Comparison of ENCODE assay signal across 8 cellular contexts in the genomic region with DNA sequence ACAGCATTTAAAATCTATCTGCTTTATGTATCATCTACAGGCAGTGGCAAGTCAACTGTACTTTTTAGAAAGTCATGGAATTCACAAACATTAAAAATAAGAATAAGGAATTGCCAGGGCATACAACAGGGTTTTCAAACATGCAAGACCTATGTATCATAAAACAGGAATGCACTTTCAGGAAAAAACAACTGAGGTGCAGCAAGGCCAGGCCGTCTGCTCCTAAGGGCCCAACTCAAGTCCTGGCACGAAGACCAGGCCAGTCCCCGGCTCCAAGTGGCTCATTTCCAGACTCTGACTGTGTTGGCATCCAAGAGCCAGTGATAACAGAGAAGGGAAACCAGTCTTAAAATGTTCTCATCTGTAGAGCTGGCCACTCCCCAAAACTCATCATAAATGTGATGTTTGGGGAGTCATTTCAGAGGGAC. TPM values are rescaled to one million over a fixed set of nuclear protein-coding genes. Genes with fewer than 3 reads are reported as not detected.
DNase-seq lines count a peak whose midpoint lies in the region; ATAC-seq and TF ChIP-seq lines count a peak whose summit lies in the region.
"Had no signal": no experiment of that assay in that cellular context is flagged by ENCODE, and none has a peak within 500 bp of the region (broad histone marks: within the 10 kb centered on the region; RNA-seq: fewer than 3 reads in every experiment).

No MANE protein-coding gene starts in this region.

- H3K4me1 ChIP-seq in mucosa of descending colon (ENCODE audit: low read depth) = peaks cover 3% of the 10 kb centered on the region
- peaks cover 0 to 21% of the 10 kb centered on the region in 2 donors for H3K4me1 ChIP-seq in uterus
- H3K4me1 ChIP-seq in spleen = peaks cover under 1 to 49% (median 19%) of the 10 kb centered on the region in 6 donors

- no peak overlapping the region for H3K4me3 ChIP-seq in epithelial cell of esophagus (ENCODE audit: low read length)
- H3K4me3 ChIP-seq in mucosa of descending colon = no peak overlapping the region
- no peak overlapping the region for H3K4me3 ChIP-seq in uterus
- H3K4me3 ChIP-seq in spleen = no peak overlapping the region

- TF ChIP-seq POLR2A in uterus (IDR thresholded peaks at IDR 0.05) (no peak), spleen (IDR thresholded peaks at IDR 0.05) (no peak)

- no peaks in the 10 kb centered on the region for H3K9me3 ChIP-seq in mucosa of descending colon
- H3K9me3 ChIP-seq in uterus = no peaks in the 10 kb centered on the region
- no peaks in the 10 kb centered on the region for H3K9me3 ChIP-seq in spleen

- intact Hi-C loops in mucosa of descending colon (cut with DNase I, micrococcal nuclease) (no loop called here), uterus (cut with DNase I; ENCODE audit: low total_unique reads) (no loop called here), spleen (cut with DNase I; ENCODE audit: low total_unique reads) (no loop called here)

- peak; percentile 74 to 88 for DNase-seq in NCI-H446 (lab: John Stamatoyannopoulos, UW)
- DNase-seq in epithelial cell of esophagus (ENCODE audit: low read depth) = peak; percentile 100
- DNase-seq in mucosa of descending colon = peak in 1 of 3 donors; percentile 41
- DNase-seq in uterus = peak; percentile 78 to 82
- no peak for DNase-seq in NCI-H146 treated with DMSO at 0.1 percent for 48 hours (lab: John Stamatoyannopoulos, UW; ENCODE audit: unreplicated experiment)
- DNase-seq in NCI-H1694 (lab: John Stamatoyannopoulos, UW) = no peak
- DNase-seq in spleen = no peak

- H3K27ac ChIP-seq in uterus (peak overlapping the region; percentile 54 to 73), spleen (peak overlapping the region in 1 of 8 donors; percentile 17)

- WGBS in spleen, 5 donors = 53 to 76% (median 60%) methylated on average over 3 of the region's 3 CpGs

- H3K36me3 ChIP-seq in mucosa of descending colon (ENCODE audit: low read depth) (no peaks in the 10 kb centered on the region), uterus (no peaks in the 10 kb centered on the region), spleen (no peaks in the 10 kb centered on the region)

- H3K27me3 ChIP-seq in uterus (no peaks in the 10 kb centered on the region), spleen (replicated peaks in 1 of 7) (peaks cover 0 to 3% (median 0%) of the 10 kb centered on the region in 7 donors)

- TF ChIP-seq CTCF in epithelial cell of esophagus (IDR thresholded peaks at IDR 0.05; ENCODE audit: insufficient read depth, low read depth, low read length, missing control alignments) (no peak), mucosa of descending colon (IDR thresholded peaks at IDR 0.05) (no peak), uterus (IDR thresholded peaks at IDR 0.05) (no peak), spleen (IDR thresholded peaks at IDR 0.05 in 8 of 11, conservative IDR thresholded peaks at IDR 0.05 in 3 of 11) (no peak)

- peak; percentile 44 for ATAC-seq in mucosa of descending colon

RNA-seq across cellular contexts. Expression of a gene that starts 7.1 kb away (rescaled TPM):
- 10 to 100 TPM in 1 of 3 donors, 1 to 10 TPM in 2; 5.6 to 14.6 (median 7.2) TPM for total RNA-seq in mucosa of descending colon
- 10 to 100 TPM; 10.5 to 77.9 (median 22.8) TPM for total RNA-seq in uterus
- 10 to 100 TPM in 4 of 7 donors, 1 to 10 TPM in 3; 6.4 to 15.8 (median 11.1) TPM for total RNA-seq in spleen
- polyA plus RNA-seq in spleen = 1 to 10 TPM; 1.1 to 3.2 (median 2.8) TPM

RNA-seq across cellular contexts. Expression of a gene that starts 32.2 kb away (rescaled TPM):
- not detected for total RNA-seq in mucosa of descending colon
- total RNA-seq in uterus = not detected
- not detected for total RNA-seq in spleen
- polyA plus RNA-seq in spleen = under 1 TPM in 1 of 3 donors, not detected in 2; 0.22 TPM
- total RNA-seq: activated T-helper 2 cell treated with anti-CD3 and anti-CD28 coated beads, Interferon-gamma antibody, Interleukin-2, Interleukin-4, amounts not matched to agents 10 μg/mL and 5 μg/mL and 100 μg/mL, durations not matched to agents 14 hours and 24 hours and 36 hours had no signal

Comparison
In these comparisons a context has a peak if more than half of its experiments do, and no peak if none do; other contexts are left out.
1. DNase-seq: peak in NCI-H446 (2 of 2), epithelial cell of esophagus (single experiment) and uterus (2 of 2); none in NCI-H146 treated with DMSO at 0.1 percent for 48 hours (single experiment), NCI-H1694 (single experiment) and spleen (single experiment).